In the genomic region with DNA sequence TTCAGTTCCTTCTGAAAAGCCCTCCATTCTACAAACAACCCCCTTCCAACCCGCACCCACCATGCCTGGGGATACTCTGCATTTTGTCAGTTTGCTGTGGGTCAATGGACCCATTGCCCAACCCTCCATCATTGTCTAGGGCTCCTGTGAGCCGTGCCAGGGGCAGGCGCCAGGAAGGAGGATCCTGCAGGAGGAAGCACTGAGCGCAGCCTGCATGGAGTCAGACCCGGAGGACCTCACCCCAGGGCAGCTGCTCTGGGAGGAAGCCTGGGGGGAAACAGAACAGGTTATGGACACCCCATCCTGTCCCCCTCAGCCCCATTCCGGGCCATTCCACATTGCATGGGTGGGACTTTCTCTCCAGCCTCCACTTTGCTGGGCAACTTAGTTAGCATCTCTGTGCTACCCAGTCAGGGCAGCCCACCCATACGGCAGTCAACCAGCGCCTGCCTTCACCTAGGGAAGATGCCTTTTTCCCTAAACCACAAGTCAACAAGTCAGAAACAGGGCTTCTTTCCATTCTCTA, we compare ENCODE assay signal across 13 cellular contexts. TPM values are rescaled to one million over a fixed set of nuclear protein-coding genes. Genes with fewer than 3 reads are reported as not detected.
DNase-seq lines count a peak whose midpoint lies in the region; ATAC-seq and TF ChIP-seq lines count a peak whose summit lies in the region.
"Had no signal": no experiment of that assay in that cellular context is flagged by ENCODE, and none has a peak within 500 bp of the region (broad histone marks: within the 10 kb centered on the region; RNA-seq: fewer than 3 reads in every experiment).

No MANE protein-coding gene starts in this region.

- POLR2A ChIA-PET in activated CD4-positive, alpha-beta memory T cell treated with anti-CD3 and anti-CD28 coated beads for 36 hours (lab: Charles Lee) = no interaction called here
- POLR2A ChIA-PET in activated CD4-positive, alpha-beta memory T cell treated with anti-CD3 and anti-CD28 coated beads, Interleukin-2, amount 10 ng/mL, durations not matched to agents 7 days and 5 days (lab: Charles Lee) = interaction anchor here (1.5 kb wide), 1 partner anchor 76 kb away, joined by 3 read pairs; no protein-coding TSS in a partner anchor

- no peak overlapping the region for H3K9ac ChIP-seq in SK-N-MC (ENCODE audit: insufficient read length)

- H3K4me1 Mint-ChIP-seq in activated CD4-positive, alpha-beta memory T cell treated with anti-CD3 and anti-CD28 coated beads for 36 hours (ENCODE audit: low read depth) = peaks cover 29% of the 10 kb centered on the region
- H3K4me1 Mint-ChIP-seq in activated CD4-positive, alpha-beta memory T cell treated with anti-CD3 and anti-CD28 coated beads, Interleukin-2, amount 10 ng/mL, durations not matched to agents 7 days and 5 days = peaks cover 10% of the 10 kb centered on the region

- WGBS in esophagus squamous epithelium, 2 donors = 72 to 79% methylated on average over 2 to 3 of the region's 8 CpGs

- H3K4me3 Mint-ChIP-seq in activated CD4-positive, alpha-beta memory T cell treated with anti-CD3 and anti-CD28 coated beads for 36 hours = no peak overlapping the region
- H3K4me3 Mint-ChIP-seq in activated CD4-positive, alpha-beta memory T cell treated with anti-CD3 and anti-CD28 coated beads, Interleukin-2, amount 10 ng/mL, durations not matched to agents 7 days and 5 days = no peak overlapping the region

- H3K27me3 ChIP-seq in esophagus squamous epithelium (no peaks in the 10 kb centered on the region), Peyer's patch (no peaks in the 10 kb centered on the region)
- H3K27me3 ChIP-seq: adrenal gland, uterus had no signal

- CTCF ChIA-PET in activated CD4-positive, alpha-beta memory T cell treated with anti-CD3 and anti-CD28 coated beads for 36 hours (lab: Charles Lee) = interaction anchor here (1.1 to 5.2 kb wide), 7 partner anchors 9 to 93 kb away, joined by 3 to 42 read pairs (median 8); no protein-coding TSS in a partner anchor
- CTCF ChIA-PET in activated CD4-positive, alpha-beta memory T cell treated with anti-CD3 and anti-CD28 coated beads, Interleukin-2, amount 10 ng/mL, durations not matched to agents 7 days and 5 days (lab: Charles Lee) = interaction anchor here (1.0 to 3.1 kb wide), 2 partner anchors 14 to 47 kb away, joined by 3 to 13 read pairs; no protein-coding TSS in a partner anchor

- no peaks in the 10 kb centered on the region for H3K9me3 Mint-ChIP-seq in activated CD4-positive, alpha-beta memory T cell treated with anti-CD3 and anti-CD28 coated beads for 36 hours
- no peaks in the 10 kb centered on the region for H3K9me3 Mint-ChIP-seq in activated CD4-positive, alpha-beta memory T cell treated with anti-CD3 and anti-CD28 coated beads, Interleukin-2, amount 10 ng/mL, durations not matched to agents 7 days and 5 days

- intact Hi-C loops in activated CD4-positive, alpha-beta memory T cell treated with anti-CD3 and anti-CD28 coated beads for 36 hours (cut with micrococcal nuclease) = no loop called here
- intact Hi-C loops in esophagus squamous epithelium (cut with DNase I) = no loop called here

- H3K27ac Mint-ChIP-seq in activated CD4-positive, alpha-beta memory T cell treated with anti-CD3 and anti-CD28 coated beads for 36 hours = peak overlapping the region; percentile 59
- no peak overlapping the region for H3K27ac Mint-ChIP-seq in activated CD4-positive, alpha-beta memory T cell treated with anti-CD3 and anti-CD28 coated beads, Interleukin-2, amount 10 ng/mL, durations not matched to agents 7 days and 5 days

- peak; percentile 21 for ATAC-seq in stimulated activated naive CD8-positive, alpha-beta T cell treated with anti-CD3 and anti-CD28 coated beads, Interleukin-15, Interleukin-2, amounts not matched to agents 100 U/mL and 50 U/mL, for 24 hours
- ATAC-seq in HG02973 (IDR thresholded peaks at IDR 0.05; ENCODE audit: unreplicated experiment) = no peak
- ATAC-seq: Right ventricle myocardium inferior had no signal

- TF ChIP-seq CTCF in esophagus squamous epithelium (IDR thresholded peaks at IDR 0.05) = no peak
- no peak for TF ChIP-seq CTCF in Peyer's patch (IDR thresholded peaks at IDR 0.05)

- no peak overlapping the region for H3K27ac ChIP-seq in SK-N-MC
- H3K27ac ChIP-seq in esophagus squamous epithelium = peak overlapping the region; percentile 51 to 68 (median 64)
- H3K27ac ChIP-seq in Peyer's patch = peak overlapping the region in 1 of 4 donors; percentile 46
- H3K27ac ChIP-seq: adrenal gland, uterus had no signal

- H3K36me3 ChIP-seq in SK-N-MC (ENCODE audit: insufficient read depth, low read length) = no peaks in the 10 kb centered on the region
- H3K36me3 ChIP-seq in esophagus squamous epithelium = no peaks in the 10 kb centered on the region
- H3K36me3 ChIP-seq in Peyer's patch = no peaks in the 10 kb centered on the region
- H3K36me3 ChIP-seq: adrenal gland, uterus had no signal

- H3K4me1 ChIP-seq in esophagus squamous epithelium = peaks cover 10 to 30% (median 13%) of the 10 kb centered on the region in 3 donors
- peaks cover 0 to 7% (median 3%) of the 10 kb centered on the region in 4 donors for H3K4me1 ChIP-seq in Peyer's patch
- H3K4me1 ChIP-seq: adrenal gland, uterus had no signal

- H3K36me3 Mint-ChIP-seq in activated CD4-positive, alpha-beta memory T cell treated with anti-CD3 and anti-CD28 coated beads for 36 hours = no peaks in the 10 kb centered on the region
- H3K36me3 Mint-ChIP-seq in activated CD4-positive, alpha-beta memory T cell treated with anti-CD3 and anti-CD28 coated beads, Interleukin-2, amount 10 ng/mL, durations not matched to agents 7 days and 5 days (ENCODE audit: low read depth) = no peaks in the 10 kb centered on the region

- H3K27me3 Mint-ChIP-seq in activated CD4-positive, alpha-beta memory T cell treated with anti-CD3 and anti-CD28 coated beads for 36 hours = no peaks in the 10 kb centered on the region
- H3K27me3 Mint-ChIP-seq in activated CD4-positive, alpha-beta memory T cell treated with anti-CD3 and anti-CD28 coated beads, Interleukin-2, amount 10 ng/mL, durations not matched to agents 7 days and 5 days = no peaks in the 10 kb centered on the region

- no peak for TF ChIP-seq POLR2A in esophagus squamous epithelium (IDR thresholded peaks at IDR 0.05)
- TF ChIP-seq POLR2A in Peyer's patch (IDR thresholded peaks at IDR 0.05) = no peak

- H3K9me3 ChIP-seq in SK-N-MC (ENCODE audit: low read depth, low read length) (no peaks in the 10 kb centered on the region), esophagus squamous epithelium (no peaks in the 10 kb centered on the region), Peyer's patch (no peaks in the 10 kb centered on the region)
- H3K9me3 ChIP-seq: adrenal gland, uterus had no signal

- no peak for DNase-seq in activated CD4-positive, alpha-beta memory T cell treated with anti-CD3 and anti-CD28 coated beads for 36 hours
- DNase-seq in activated CD4-positive, alpha-beta memory T cell treated with anti-CD3 and anti-CD28 coated beads, Interleukin-2, amount 10 ng/mL, durations not matched to agents 7 days and 5 days = no peak
- DNase-seq in SK-N-MC (ENCODE audit: low read depth, low spot score) (no peak), esophagus squamous epithelium (lab: John Stamatoyannopoulos, UW) (no peak), SKM-1 treated with dmso at 0.1 percent for 144 hours (lab: John Stamatoyannopoulos, UW; ENCODE audit: unreplicated experiment) (no peak), Peyer's patch (no peak)
- DNase-seq in stimulated activated naive CD8-positive, alpha-beta T cell treated with anti-CD3 and anti-CD28 coated beads, Interleukin-15, Interleukin-2, amounts not matched to agents 100 U/mL and 50 U/mL, for 24 hours = no peak
- DNase-seq: adrenal gland; stimulated activated CD4-positive, alpha-beta T cell treated with anti-CD3 and anti-CD28 coated beads, Interleukin-15, amount 100 ng/mL, for 24 hours; stimulated activated CD8-positive, alpha-beta memory T cell treated with anti-CD3 and anti-CD28 coated beads, Interleukin-4, amount 100 ng/mL, for 48 hours; uterus had no signal

- H3K4me3 ChIP-seq in SK-N-MC (peak overlapping the region; percentile 50; the same call in 1 of the 2 replicates), esophagus squamous epithelium (no peak overlapping the region), Peyer's patch (no peak overlapping the region)
- H3K4me3 ChIP-seq: adrenal gland, uterus had no signal

RNA-seq across cellular contexts. Expression of a gene that starts 48.6 kb away (rescaled TPM):
- total RNA-seq in activated CD4-positive, alpha-beta memory T cell treated with anti-CD3 and anti-CD28 coated beads for 36 hours = 100 to 1,000 TPM; 407 to 416 TPM
- 100 to 1,000 TPM; 216 to 218 TPM for total RNA-seq in activated CD4-positive, alpha-beta memory T cell treated with anti-CD3 and anti-CD28 coated beads, Interleukin-2, amount 10 ng/mL, durations not matched to agents 7 days and 5 days
- total RNA-seq in esophagus squamous epithelium (100 to 1,000 TPM; 151 to 220 (median 188) TPM), Peyer's patch (100 to 1,000 TPM; 120 to 289 (median 181) TPM)
